23 cellular contexts compared by ENCODE assay signal in the genomic region with DNA sequence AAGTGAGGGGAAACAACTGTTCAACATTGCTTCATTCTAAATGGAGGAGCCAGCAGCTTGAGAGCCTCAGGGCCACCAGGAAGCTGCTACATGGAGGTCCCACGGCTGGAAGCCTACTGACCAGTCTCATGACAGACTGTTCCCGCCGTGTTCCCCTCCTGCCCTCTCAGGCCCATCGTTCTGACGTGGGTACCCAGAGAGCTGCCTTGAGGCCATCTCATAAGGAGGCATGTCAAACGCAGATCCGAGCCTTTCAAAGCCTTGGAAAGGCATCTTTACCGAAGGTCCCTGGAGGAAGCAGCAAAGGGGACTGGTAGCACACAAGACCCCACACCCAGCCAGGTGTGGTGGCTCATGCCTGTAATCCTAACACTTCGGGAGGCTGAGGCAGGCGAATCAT. TPM values are rescaled to one million over a fixed set of nuclear protein-coding genes. Genes with fewer than 3 reads are reported as not detected.
"Had no signal": no experiment of that assay in that cellular context is flagged by ENCODE, and none has a peak within 500 bp of the region (broad histone marks: within the 10 kb centered on the region; RNA-seq: fewer than 3 reads in every experiment).

No MANE protein-coding gene starts in this region.

- H3K27me3 ChIP-seq: MG63 had no signal

- DNase-seq: Karpas-422, KG1, MG63, NCI-H1092, NCI-H1105 treated with DMSO at 0.1 percent for 48 hours, NCI-H1417 treated with DMSO at 0.1 percent for 48 hours, NCI-H146, NCI-H1694 treated with DMSO at 0.1 percent for 48 hours, NCI-H1930, NCI-H2081, NCI-H2107, NCI-H226, NCI-H446, NCI-H510A, NCI-H524 treated with DMSO at 0.1 percent for 48 hours, NCI-H69, NCI-H774, RPMI8226, SHP77, SK-N-SH, SW 1271 had no signal

- H3K9ac ChIP-seq: SK-N-SH had no signal

- H3K9me3 ChIP-seq: MG63, SK-N-SH had no signal

- H3K4me2 ChIP-seq: SK-N-SH had no signal

- H3K4me3 ChIP-seq: MG63 had no signal

RNA-seq across cellular contexts. Expression of gene P2RY6, which starts 27.6 kb away (rescaled TPM):
- total RNA-seq: HT-29, SK-MEL-5 had no signal
